14 cellular contexts compared by ENCODE assay signal in the genomic region with DNA sequence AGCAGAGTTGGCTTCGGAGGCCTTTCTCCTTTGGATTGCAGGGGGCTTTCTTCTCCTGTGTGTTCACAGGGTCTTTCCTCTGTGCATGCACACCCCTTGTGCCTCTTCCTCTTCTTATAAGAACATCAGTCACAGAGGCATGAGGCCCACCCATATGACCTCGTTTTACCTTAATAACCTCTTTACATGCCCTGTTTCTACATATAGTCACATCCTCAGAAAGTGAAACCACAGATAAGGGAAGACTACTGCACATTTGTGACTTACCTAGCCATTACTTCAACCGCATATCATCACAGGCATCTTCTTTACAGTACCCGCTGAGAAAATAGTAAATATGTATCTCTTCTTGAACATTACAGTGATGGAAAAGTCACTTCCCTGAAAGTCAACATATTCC.
A peak's percentile ranks its signal among the peaks of the same experiment; 100 is the strongest.
DNase-seq lines count a peak whose midpoint lies in the region; ATAC-seq lines count a peak whose summit lies in the region.
"Had no signal": no experiment of that assay in that cellular context is flagged by ENCODE, and none has a peak within 500 bp of the region (broad histone marks: within the 10 kb centered on the region; RNA-seq: fewer than 3 reads in every experiment).

No MANE protein-coding gene starts in this region.

- no peaks in the 10 kb centered on the region for H3K27me3 ChIP-seq in trophoblast cell (ENCODE audit: insufficient read depth, low read length)
- H3K27me3 ChIP-seq: transverse colon had no signal

- no peak overlapping the region for H3K27ac Mint-ChIP-seq in activated CD4-positive, alpha-beta T cell treated with anti-CD3 and anti-CD28 coated beads for 36 hours

- no peaks in the 10 kb centered on the region for H3K9me3 ChIP-seq in trophoblast cell (ENCODE audit: insufficient read depth, low read depth, low read length)
- H3K9me3 ChIP-seq: transverse colon had no signal

- ATAC-seq in activated CD4-positive, alpha-beta T cell treated with anti-CD3 and anti-CD28 coated beads for 36 hours: peak; percentile 74
- ATAC-seq in GM21390 (IDR thresholded peaks at IDR 0.05; ENCODE audit: unreplicated experiment) (peak; percentile 50), HG03469 (IDR thresholded peaks at IDR 0.05; ENCODE audit: unreplicated experiment) (peak; percentile 65), left colon (peak; percentile 61)

- POLR2A ChIA-PET in activated CD4-positive, alpha-beta T cell treated with anti-CD3 and anti-CD28 coated beads for 36 hours (lab: Charles Lee): no interaction called here

- no peak overlapping the region for H2AFZ ChIP-seq in trophoblast cell (ENCODE audit: insufficient read depth, low read length, poor library complexity)

- H3K4ac ChIP-seq in trophoblast cell (ENCODE audit: low read depth, low read length): no peak overlapping the region

- H3K9ac ChIP-seq in trophoblast cell (ENCODE audit: low read length): no peak overlapping the region

- no peak overlapping the region for H3K27ac ChIP-seq in trophoblast cell (ENCODE audit: low read depth, low read length)
- H3K27ac ChIP-seq: transverse colon had no signal

- no peaks in the 10 kb centered on the region for H3K79me1 ChIP-seq in trophoblast cell (ENCODE audit: low read length)

- H3K4me3 Mint-ChIP-seq in activated CD4-positive, alpha-beta T cell treated with anti-CD3 and anti-CD28 coated beads for 36 hours: no peak overlapping the region
- H3K4me3 Mint-ChIP-seq: natural killer cell had no signal

- H3K14ac ChIP-seq in trophoblast cell (ENCODE audit: low read length): no peak overlapping the region

- no peaks in the 10 kb centered on the region for H3K79me2 ChIP-seq in trophoblast cell (ENCODE audit: control insufficient read depth, insufficient read depth, low read length, poor library complexity)

- no peaks in the 10 kb centered on the region for H3K27me3 Mint-ChIP-seq in activated CD4-positive, alpha-beta T cell treated with anti-CD3 and anti-CD28 coated beads for 36 hours

- no peak overlapping the region for H3K4me3 ChIP-seq in trophoblast cell (ENCODE audit: low read depth, low read length)
- H3K4me3 ChIP-seq: transverse colon had no signal

- peaks cover 3% of the 10 kb centered on the region for H3K9me3 Mint-ChIP-seq in activated CD4-positive, alpha-beta T cell treated with anti-CD3 and anti-CD28 coated beads for 36 hours (ENCODE audit: low read depth)

- no peak overlapping the region for H2BK12ac ChIP-seq in trophoblast cell (ENCODE audit: low read length)

- no peak overlapping the region for H2AK5ac ChIP-seq in trophoblast cell (ENCODE audit: low read length)

- no peak overlapping the region for H3K23ac ChIP-seq in trophoblast cell (ENCODE audit: low read length)

- WGBS in trophoblast cell (ENCODE audit: extremely low coverage, insufficient coverage, insufficient read length): no CpG with 5 or more reads among the region's 4 CpGs

- no peak overlapping the region for H2BK120ac ChIP-seq in trophoblast cell (ENCODE audit: insufficient read depth, low read length, poor library complexity)

- peaks cover 7% of the 10 kb centered on the region for H3K4me1 Mint-ChIP-seq in activated CD4-positive, alpha-beta T cell treated with anti-CD3 and anti-CD28 coated beads for 36 hours

- no peaks in the 10 kb centered on the region for H3K4me1 ChIP-seq in trophoblast cell (ENCODE audit: control insufficient read depth in 1 of 2, insufficient read depth in 2 of 2, low read length in 2 of 2)

- H3K18ac ChIP-seq in trophoblast cell (ENCODE audit: low read length): no peak overlapping the region

- H4K8ac ChIP-seq in trophoblast cell (ENCODE audit: low read depth, low read length): no peak overlapping the region

- H3K4me2 ChIP-seq in trophoblast cell (ENCODE audit: low read length): no peak overlapping the region

- H2BK5ac ChIP-seq in trophoblast cell (ENCODE audit: low read depth, low read length, poor library complexity): no peak overlapping the region

- H4K91ac ChIP-seq in trophoblast cell (ENCODE audit: low read depth, low read length): no peak overlapping the region

- DNase-seq in activated CD4-positive, alpha-beta T cell treated with anti-CD3 and anti-CD28 coated beads for 36 hours: no peak
- no peak for DNase-seq in activated CD4-positive, alpha-beta T cell treated with anti-CD3 and anti-CD28 coated beads, Interleukin-2, amount 50 U/mL, for 4 hours
- DNase-seq in left colon (no peak), SIG-M5 (lab: John Stamatoyannopoulos, UW) (no peak), trophoblast cell (no peak)
- no peak for DNase-seq in stimulated activated naive CD4-positive, alpha-beta T cell treated with Interleukin-2 at 50 U/mL for 16 hours (lab: John Stamatoyannopoulos, UW)
- DNase-seq: cortex of kidney, foreskin fibroblast, natural killer cell, NCI-H1105, NCI-H774, transverse colon had no signal

- intact Hi-C loops in activated CD4-positive, alpha-beta T cell treated with anti-CD3 and anti-CD28 coated beads for 36 hours (cut with DNase I, micrococcal nuclease): no loop called here
- intact Hi-C loops in left colon (cut with DNase I, micrococcal nuclease): no loop called here

- no peak overlapping the region for H4K12ac ChIP-seq in trophoblast cell (ENCODE audit: low read depth, low read length)

- no peaks in the 10 kb centered on the region for H3K36me3 Mint-ChIP-seq in activated CD4-positive, alpha-beta T cell treated with anti-CD3 and anti-CD28 coated beads for 36 hours (ENCODE audit: low read depth)
- H3K36me3 Mint-ChIP-seq: natural killer cell had no signal

- CTCF ChIA-PET in activated CD4-positive, alpha-beta T cell treated with anti-CD3 and anti-CD28 coated beads for 36 hours (lab: Charles Lee): no interaction called here

- H3K36me3 ChIP-seq in trophoblast cell (ENCODE audit: control insufficient read depth in 1 of 2, insufficient read depth in 2 of 2, low read length in 2 of 2): no peaks in the 10 kb centered on the region
- H3K36me3 ChIP-seq: transverse colon had no signal
